ENCODE assay signal across 8 cellular contexts in the genomic region with DNA sequence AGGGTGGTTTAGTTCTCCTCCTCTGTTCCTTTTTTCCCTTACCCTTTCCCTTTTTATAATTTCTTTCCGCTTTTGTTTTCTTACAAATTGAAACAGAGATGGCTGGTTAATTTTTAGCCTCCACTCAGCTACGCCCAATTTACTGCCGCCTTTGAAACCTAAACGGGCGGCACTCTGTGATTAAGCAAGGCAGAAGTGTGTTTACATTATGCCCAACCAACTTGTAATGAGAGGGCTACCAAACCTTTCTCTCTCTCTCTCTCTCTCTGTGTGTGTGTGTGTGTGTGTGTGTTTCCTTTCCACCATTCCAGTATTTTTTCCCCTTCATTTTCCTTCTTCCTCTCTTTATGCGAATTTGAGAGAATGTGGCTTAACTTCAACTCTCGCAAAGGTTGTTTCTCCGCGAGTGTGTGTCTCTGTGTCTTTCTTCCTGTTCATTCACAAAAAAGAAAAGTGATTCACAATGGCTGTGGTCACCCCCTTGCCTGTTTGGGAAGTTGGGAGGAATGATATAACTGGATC. TPM values are rescaled to one million over a fixed set of nuclear protein-coding genes. Genes with fewer than 3 reads are reported as not detected.
DNase-seq lines count a peak whose midpoint lies in the region; ATAC-seq and TF ChIP-seq lines count a peak whose summit lies in the region.

No MANE protein-coding gene starts in this region.

- H3K27ac ChIP-seq in Peyer's patch: peak overlapping the region; percentile 18 to 92 (median 47)
- H3K27ac ChIP-seq in stomach: peak overlapping the region; percentile 80 to 94 (median 91)

- ATAC-seq in GM18511 (IDR thresholded peaks at IDR 0.05; ENCODE audit: unreplicated experiment) (no peak), HG03039 (IDR thresholded peaks at IDR 0.05; ENCODE audit: unreplicated experiment) (no peak), HG02642 (IDR thresholded peaks at IDR 0.05; ENCODE audit: poor library complexity, unreplicated experiment) (no peak)

- H3K4me1 ChIP-seq in Peyer's patch (peaks cover 0 to 74% (median 11%) of the 10 kb centered on the region in 4 donors), stomach (peaks cover 85 to 100% (median 93%) of the 10 kb centered on the region in 4 donors)

- H3K4me3 ChIP-seq in HFF-Myc (replicated peaks; ENCODE audit: low read depth, low read length): peak overlapping the region; percentile 53
- H3K4me3 ChIP-seq in Peyer's patch: peak overlapping the region in 2 of 4 donors; percentile 49 to 53
- peak overlapping the region; percentile 38 to 55 (median 46) for H3K4me3 ChIP-seq in stomach

- TF ChIP-seq POLR2A in Peyer's patch (IDR thresholded peaks at IDR 0.05) (no peak), stomach (IDR thresholded peaks at IDR 0.05) (no peak)

- no peaks in the 10 kb centered on the region for H3K36me3 ChIP-seq in Peyer's patch
- H3K36me3 ChIP-seq in stomach: no peaks in the 10 kb centered on the region

- H3K9me3 ChIP-seq in Peyer's patch (no peaks in the 10 kb centered on the region), stomach (no peaks in the 10 kb centered on the region)

- 16 to 24% (median 23%) methylated on average over 9 of the region's 9 CpGs for WGBS in stomach, 5 donors

- TF ChIP-seq EP300 in stomach (IDR thresholded peaks at IDR 0.05): no peak

- TF ChIP-seq CTCF in HFF-Myc (IDR thresholded peaks at IDR 0.05; ENCODE audit: low read depth, low read length, missing control alignments) (no peak), Peyer's patch (IDR thresholded peaks at IDR 0.05) (no peak), stomach (IDR thresholded peaks at IDR 0.05) (peak in 1 of 7 experiments; percentile 16)

- DNase-seq in HFF-Myc (ENCODE audit: extremely low read depth, low read depth) (no peak), Peyer's patch (no peak), fibroblast of peridontal ligament (ENCODE audit: extremely low read depth) (peak; percentile 77), stomach (peak; percentile 68)
- no peak for DNase-seq in activated CD8-positive, alpha-beta memory T cell treated with anti-CD3 and anti-CD28 coated beads for 24 hours

- intact Hi-C loops in stomach (cut with DNase I; ENCODE audit: low total_unique reads): no loop called here

- no peaks in the 10 kb centered on the region for H3K27me3 ChIP-seq in Peyer's patch
- H3K27me3 ChIP-seq in stomach: no peaks in the 10 kb centered on the region

RNA-seq across cellular contexts. Expression of a gene that starts 31.3 kb away (rescaled TPM):
- total RNA-seq in Peyer's patch (10 to 100 TPM; 13.5 to 56.9 (median 40.0) TPM), stomach (100 to 1,000 TPM in 1 of 5 donors, 10 to 100 TPM in 4; 14.0 to 183 (median 63.3) TPM)
- 10 to 100 TPM; 11.5 to 45.0 (median 30.2) TPM for polyA plus RNA-seq in stomach

RNA-seq across cellular contexts. Expression of a gene that starts 57.2 kb away (rescaled TPM):
- total RNA-seq in Peyer's patch (1 to 10 TPM in 1 of 4 donors, not detected in 3; 2.1 TPM), stomach (under 1 TPM in 1 of 5 donors, not detected in 4; 0.58 TPM)
- under 1 TPM in 2 of 3 donors, not detected in 1; 0.12 to 0.13 TPM for polyA plus RNA-seq in stomach

Comparison
In these comparisons a context has a peak if more than half of its experiments do, and no peak if none do; other contexts are left out.
1. DNase-seq: peak in fibroblast of peridontal ligament (single experiment) and stomach (single experiment); none in HFF-Myc (single experiment), Peyer's patch (0 of 3) and activated CD8-positive, alpha-beta memory T cell treated with anti-CD3 and anti-CD28 coated beads for 24 hours (single experiment).